12 cellular contexts compared by ENCODE assay signal in genomic region chr9:74556685-74557084, GRCh38. TPM values are rescaled to one million over a fixed set of nuclear protein-coding genes. Genes with fewer than 3 reads are reported as not detected.
A peak's percentile ranks its signal among the peaks of the same experiment; 100 is the strongest.
DNase-seq lines count a peak whose midpoint lies in the region; ATAC-seq, FAIRE-seq and TF ChIP-seq lines count a peak whose summit lies in the region.
"Had no signal": no experiment of that assay in that cellular context is flagged by ENCODE, and none has a peak within 500 bp of the region (broad histone marks: within the 10 kb centered on the region; RNA-seq: fewer than 3 reads in every experiment).

No MANE protein-coding gene starts in this region.

- H3K79me2 ChIP-seq in astrocyte (ENCODE audit: insufficient read depth, low read length), result no peaks in the 10 kb centered on the region

- FAIRE-seq in astrocyte (lab: Jason Lieb, UNC), result no peak

- H3K4me3 ChIP-seq in astrocyte (ENCODE audit: insufficient read depth, low read depth, low read length), result no peak overlapping the region
- no peak overlapping the region for H3K4me3 ChIP-seq in esophagus muscularis mucosa
- no peak overlapping the region for H3K4me3 ChIP-seq in Peyer's patch
- H3K4me3 ChIP-seq: SJSA1 had no signal

- H3K9me3 ChIP-seq in astrocyte (ENCODE audit: insufficient read depth, low read depth, low read length) (no peaks in the 10 kb centered on the region), esophagus muscularis mucosa (no peaks in the 10 kb centered on the region), Peyer's patch (no peaks in the 10 kb centered on the region)
- H3K9me3 ChIP-seq: SJSA1 had no signal

- H3K36me3 Mint-ChIP-seq in astrocyte (ENCODE audit: low read depth, unreplicated experiment), result no peaks in the 10 kb centered on the region

- 68% methylated on average over 3 of the region's 3 CpGs for WGBS in esophagus muscularis mucosa

- peak; percentile 78 for DNase-seq in astrocyte (ENCODE audit: low read depth)
- no peak for DNase-seq in GM03348 (ENCODE audit: low spot score)
- no peak for DNase-seq in esophagus muscularis mucosa (ENCODE audit: extremely low spot score)
- no peak for DNase-seq in Peyer's patch
- no peak for DNase-seq in NCI-H345 treated with DMSO at 0.1 percent for 48 hours (lab: John Stamatoyannopoulos, UW; ENCODE audit: unreplicated experiment)
- DNase-seq: DND-41, NCI-H1694 treated with DMSO at 0.1 percent for 48 hours had no signal

- peak overlapping the region; percentile 71 for H3K4me2 ChIP-seq in astrocyte (ENCODE audit: low read length)

- no peaks in the 10 kb centered on the region for H3K27me3 Mint-ChIP-seq in astrocyte (ENCODE audit: low read depth, unreplicated experiment)

- no peaks in the 10 kb centered on the region for H3K27me3 ChIP-seq in astrocyte (ENCODE audit: insufficient read depth, low read length)
- no peaks in the 10 kb centered on the region for H3K27me3 ChIP-seq in esophagus muscularis mucosa
- no peaks in the 10 kb centered on the region for H3K27me3 ChIP-seq in Peyer's patch
- H3K27me3 ChIP-seq: SJSA1 had no signal

- H3K4me1 Mint-ChIP-seq in astrocyte (ENCODE audit: low read depth, unreplicated experiment), result peaks cover 7% of the 10 kb centered on the region

- H4K20me1 ChIP-seq in astrocyte (ENCODE audit: insufficient read depth, low read length), result no peaks in the 10 kb centered on the region

- H3K36me3 ChIP-seq in astrocyte (ENCODE audit: insufficient read depth, low read length) (no peaks in the 10 kb centered on the region), esophagus muscularis mucosa (no peaks in the 10 kb centered on the region), Peyer's patch (no peaks in the 10 kb centered on the region)
- H3K36me3 ChIP-seq: SJSA1 had no signal

- ATAC-seq in GM18508 (IDR thresholded peaks at IDR 0.05; ENCODE audit: insufficient read depth, unreplicated experiment), result peak; percentile 93
- peak; percentile 56 for ATAC-seq in GM19468 (IDR thresholded peaks at IDR 0.05; ENCODE audit: extremely low read depth, unreplicated experiment)
- ATAC-seq in HG03025 (IDR thresholded peaks at IDR 0.05; ENCODE audit: low FRiP score, unreplicated experiment), result peak; percentile 67

- peak overlapping the region; percentile 54 for H2AFZ ChIP-seq in astrocyte (ENCODE audit: low read depth, low read length)

- no peak overlapping the region for H3K4me3 Mint-ChIP-seq in astrocyte (ENCODE audit: unreplicated experiment)
- H3K4me3 Mint-ChIP-seq: nephron had no signal

- intact Hi-C loops in esophagus muscularis mucosa (cut with DNase I), result no loop called here

- no peak for TF ChIP-seq EP300 in esophagus muscularis mucosa (IDR thresholded peaks at IDR 0.05)

- H3K4me1 ChIP-seq in astrocyte (ENCODE audit: insufficient read depth, low read length) (peaks cover 14% of the 10 kb centered on the region), esophagus muscularis mucosa (no peaks in the 10 kb centered on the region), Peyer's patch (no peaks in the 10 kb centered on the region)
- H3K4me1 ChIP-seq: SJSA1 had no signal

- TF ChIP-seq CTCF in astrocyte (IDR thresholded peaks at IDR 0.05; ENCODE audit: insufficient read depth, low read depth, low read length) (no peak), esophagus muscularis mucosa (IDR thresholded peaks at IDR 0.05) (no peak), Peyer's patch (IDR thresholded peaks at IDR 0.05) (no peak)

- no peak overlapping the region for H3K27ac Mint-ChIP-seq in astrocyte (ENCODE audit: unreplicated experiment)
- H3K27ac Mint-ChIP-seq: nephron had no signal

- no peak for TF ChIP-seq POLR2A in esophagus muscularis mucosa (IDR thresholded peaks at IDR 0.05; ENCODE audit: low read depth)
- no peak for TF ChIP-seq POLR2A in Peyer's patch (IDR thresholded peaks at IDR 0.05)

- peak overlapping the region; percentile 32 for H3K9ac ChIP-seq in astrocyte (ENCODE audit: low read length)

- H3K9me3 Mint-ChIP-seq in astrocyte (ENCODE audit: unreplicated experiment), result no peaks in the 10 kb centered on the region
- H3K9me3 Mint-ChIP-seq: nephron had no signal

- H3K27ac ChIP-seq in astrocyte (ENCODE audit: low read depth, low read length) (peak overlapping the region; percentile 61), esophagus muscularis mucosa (replicated peaks in 1 of 4) (no peak overlapping the region), Peyer's patch (no peak overlapping the region)
- H3K27ac ChIP-seq: SJSA1 had no signal

RNA-seq across cellular contexts. Expression of gene RORB, which starts 59.5 kb away (rescaled TPM):
- total RNA-seq in astrocyte (0.11 and 0.17 TPM in 2 replicates), esophagus muscularis mucosa (under 1 TPM; under 0.01 to 0.66 (median 0.49) TPM), Peyer's patch (1 to 10 TPM in 1 of 4 donors, under 1 TPM in 2, not detected in 1; under 0.01 to 2.5 (median 0.94) TPM)
- total RNA-seq: SJSA1 had no signal
